ENCODE assay signal across 21 cellular contexts in genomic region chrX:154121961-154122360, GRCh38. TPM values are rescaled to one million over a fixed set of nuclear protein-coding genes. Genes with fewer than 3 reads are reported as not detected.
DNase-seq lines count a peak whose midpoint lies in the region; ATAC-seq lines count a peak whose summit lies in the region.
"Had no signal": no experiment of that assay in that cellular context is flagged by ENCODE, and none has a peak within 500 bp of the region (broad histone marks: within the 10 kb centered on the region; RNA-seq: fewer than 3 reads in every experiment).

No MANE protein-coding gene starts in this region.

- no peaks in the 10 kb centered on the region for H3K9me3 Mint-ChIP-seq in immature natural killer cell
- H3K9me3 Mint-ChIP-seq: CD8-positive, alpha-beta memory T cell; natural killer cell treated with Interleukin-12 subunit alpha and Interleukin-12 subunit beta and Interleukin-15 and Interleukin-18, amount 100 ng/mL, for 72 hours; T-helper 2 cell treated with Interferon-gamma antibody and Interleukin-4, amounts not matched to agents 5 μg/mL and 100 μg/mL, for 36 hours had no signal

- no peak overlapping the region for H3K4me3 Mint-ChIP-seq in immature natural killer cell
- H3K4me3 Mint-ChIP-seq: CD8-positive, alpha-beta memory T cell; natural killer cell treated with Interleukin-12 subunit alpha and Interleukin-12 subunit beta and Interleukin-15 and Interleukin-18, amount 100 ng/mL, for 72 hours; T-helper 2 cell treated with Interferon-gamma antibody and Interleukin-4, amounts not matched to agents 5 μg/mL and 100 μg/mL, for 36 hours had no signal

- peak overlapping the region in 5 of 6 donors; percentile 34 to 73 (median 46) for H3K27ac Mint-ChIP-seq in immature natural killer cell
- H3K27ac Mint-ChIP-seq: natural killer cell treated with Interleukin-12 subunit alpha and Interleukin-12 subunit beta and Interleukin-15 and Interleukin-18, amount 100 ng/mL, for 72 hours; T-helper 2 cell treated with Interferon-gamma antibody and Interleukin-4, amounts not matched to agents 5 μg/mL and 100 μg/mL, for 36 hours had no signal

- peak; percentile 37 for ATAC-seq in sciatic nerve
- ATAC-seq in HG03378 (IDR thresholded peaks at IDR 0.05; ENCODE audit: unreplicated experiment): no peak
- ATAC-seq: lower lobe of right lung; natural killer cell treated with Interleukin-12 subunit alpha and Interleukin-12 subunit beta and Interleukin-15 and Interleukin-18, amount 100 ng/mL, for 72 hours had no signal

- peaks cover 38 to 39% of the 10 kb centered on the region in 2 donors for H3K4me1 Mint-ChIP-seq in immature natural killer cell

- intact Hi-C loops in sciatic nerve (cut with DNase I): no loop called here

- H3K27me3 Mint-ChIP-seq in immature natural killer cell (ENCODE audit: low read depth in 3 of 3): peaks cover 0 to 3% (median 3%) of the 10 kb centered on the region in 3 donors
- H3K27me3 Mint-ChIP-seq: natural killer cell treated with Interleukin-12 subunit alpha and Interleukin-12 subunit beta and Interleukin-15 and Interleukin-18, amount 100 ng/mL, for 72 hours had no signal

- DNase-seq in COLO829 (ENCODE audit: low spot score) (peak; percentile 30), RPMI7951 (ENCODE audit: low read depth) (peak; percentile 2), immature natural killer cell (no peak), sciatic nerve (ENCODE audit: low spot score) (no peak), globus pallidus (ENCODE audit: low spot score) (no peak), NCI-H446 (lab: John Stamatoyannopoulos, UW) (no peak)
- DNase-seq in activated naive CD4-positive, alpha-beta T cell treated with Interleukin-2 at 50 U/mL for 16 hours: no peak
- DNase-seq: activated CD4-positive, alpha-beta T cell treated with anti-CD3 and anti-CD28 coated beads for 48 hours; activated gamma-delta T cell treated with Interleukin-2 at 50 U/mL for 16 hours; CD8-positive, alpha-beta memory T cell; foreskin fibroblast; lower lobe of right lung; NCI-H187 treated with DMSO at 0.1 percent for 48 hours; SHP77 treated with DMSO at 0.1 percent for 48 hours; stimulated activated CD4-positive, alpha-beta T cell treated with anti-CD3 and anti-CD28 coated beads, Interleukin-15, amount 100 ng/mL, for 24 hours; stimulated activated naive CD4-positive, alpha-beta T cell treated with Interleukin-2 at 50 U/mL for 16 hours had no signal

- no peaks in the 10 kb centered on the region for H3K36me3 Mint-ChIP-seq in immature natural killer cell
- H3K36me3 Mint-ChIP-seq: CD8-positive, alpha-beta memory T cell; natural killer cell treated with Interleukin-12 subunit alpha and Interleukin-12 subunit beta and Interleukin-15 and Interleukin-18, amount 100 ng/mL, for 72 hours had no signal

RNA-seq across cellular contexts. Expression of gene OPN1LW, which starts 22.1 kb away (rescaled TPM):
- not detected in 2 replicates for total RNA-seq in RPMI7951 (2014; rRNA removed; shearing (Covaris generic))
- polyA plus RNA-seq in immature natural killer cell: not detected
- total RNA-seq in sciatic nerve: not detected
- total RNA-seq: CD8-positive, alpha-beta memory T cell; chondrocyte; lower lobe of right lung; MCF 10A; natural killer cell treated with Interleukin-12 subunit alpha and Interleukin-12 subunit beta and Interleukin-15 and Interleukin-18, amount 100 ng/mL, for 72 hours had no signal
- polyA plus RNA-seq: CD8-positive, alpha-beta memory T cell had no signal

RNA-seq across cellular contexts. Expression of gene MECP2, which starts 24.4 kb away (rescaled TPM):
- 12.5 and 12.9 TPM in 2 replicates for total RNA-seq in RPMI7951 (2014; rRNA removed; shearing (Covaris generic))
- 10 to 100 TPM; 11.4 to 31.5 (median 18.3) TPM for polyA plus RNA-seq in immature natural killer cell
- 85.6 TPM for total RNA-seq in sciatic nerve

Comparison
In these comparisons a context has a peak if more than half of its experiments do, and no peak if none do; other contexts are left out.
1. DNase-seq: peak in COLO829 (single experiment) and RPMI7951 (single experiment); none in immature natural killer cell (0 of 3), sciatic nerve (single experiment), globus pallidus (single experiment), NCI-H446 (0 of 2) and activated naive CD4-positive, alpha-beta T cell treated with Interleukin-2 at 50 U/mL for 16 hours (single experiment).